ENCODE assay signal across 1 cellular context in genomic region chr1:176434200-176434599, GRCh38.
TF ChIP-seq lines count a peak whose summit lies in the region.

No MANE protein-coding gene starts in this region.

TF ChIP-seq in GM23338, 12 proteins besides CTCF, POLR2A, EP300 and RAD21 (continued from another document):
- TF ChIP-seq ZNF462 (CRISPR knock-in tag; IDR thresholded peaks at IDR 0.05) (no peak), NANOG (IDR thresholded peaks at IDR 0.05; ENCODE audit: borderline replicate concordance) (no peak), JUNB (IDR thresholded peaks at IDR 0.05; ENCODE audit: unreplicated experiment) (no peak), POLR2AphosphoS5 (IDR thresholded peaks at IDR 0.05; ENCODE audit: low read depth) (no peak), STAT1 (IDR thresholded peaks at IDR 0.05; ENCODE audit: unreplicated experiment) (no peak), ZNF114 (CRISPR knock-in tag; IDR thresholded peaks at IDR 0.05) (no peak), EZH2 (IDR thresholded peaks at IDR 0.05; ENCODE audit: low read depth, unreplicated experiment) (no peak), EZH2phosphoT487 (IDR thresholded peaks at IDR 0.05; ENCODE audit: unreplicated experiment) (no peak), REST (IDR thresholded peaks at IDR 0.05; ENCODE audit: unreplicated experiment) (no peak)
